16 cellular contexts compared by ENCODE assay signal in genomic region chr14:31947076-31947475, GRCh38.
"Had no signal": no experiment of that assay in that cellular context is flagged by ENCODE, and none has a peak within 500 bp of the region (broad histone marks: within the 10 kb centered on the region; RNA-seq: fewer than 3 reads in every experiment).

No MANE protein-coding gene starts in this region.

- H3K27ac ChIP-seq: cardiac muscle cell, esophagus muscularis mucosa, prostate gland, transverse colon had no signal

- DNase-seq: activated CD4-positive, alpha-beta T cell treated with anti-CD3 and anti-CD28 coated beads, Interleukin-2, amount 10 ng/mL, durations not matched to agents 24 days and 14 days; activated CD4-positive, CD25-positive, alpha-beta regulatory T cell; activated CD8-positive, alpha-beta memory T cell treated with anti-CD3 and anti-CD28 coated beads for 24 hours; glutamatergic neuron; hypothalamus; nephron progenitor cell; right cardiac atrium; small intestine; stimulated activated CD4-positive, alpha-beta T cell treated with anti-CD3 and anti-CD28 coated beads, Interleukin-4, amount 100 ng/mL, for 4 hours; stimulated activated CD8-positive, alpha-beta memory T cell treated with anti-CD3 and anti-CD28 coated beads, Interleukin-4, amount 100 ng/mL, for 48 hours; stimulated activated naive CD8-positive, alpha-beta T cell treated with anti-CD3 and anti-CD28 coated beads, Interleukin-15, Interleukin-2, amounts not matched to agents 100 U/mL and 50 U/mL, for 24 hours; transverse colon had no signal

- H3K9me3 ChIP-seq: esophagus muscularis mucosa, prostate gland, transverse colon had no signal

- H3K36me3 ChIP-seq: cardiac muscle cell, esophagus muscularis mucosa, prostate gland, transverse colon had no signal

- FAIRE-seq: astrocyte, small intestine had no signal

- H3K27ac Mint-ChIP-seq: activated CD4-positive, alpha-beta T cell treated with anti-CD3 and anti-CD28 coated beads, Interleukin-2, amount 10 ng/mL, durations not matched to agents 24 days and 14 days; nephron progenitor cell had no signal

- H3K4me1 ChIP-seq: prostate gland had no signal

- ATAC-seq: right cardiac atrium; stimulated activated naive CD8-positive, alpha-beta T cell treated with anti-CD3 and anti-CD28 coated beads, Interleukin-15, Interleukin-2, amounts not matched to agents 100 U/mL and 50 U/mL, for 24 hours had no signal

- H3K4me3 ChIP-seq: cardiac muscle cell, esophagus muscularis mucosa, prostate gland, transverse colon had no signal

- H3K9me3 Mint-ChIP-seq: activated CD4-positive, alpha-beta T cell treated with anti-CD3 and anti-CD28 coated beads, Interleukin-2, amount 10 ng/mL, durations not matched to agents 24 days and 14 days; nephron progenitor cell had no signal

- H3K4me3 Mint-ChIP-seq: activated CD4-positive, alpha-beta T cell treated with anti-CD3 and anti-CD28 coated beads, Interleukin-2, amount 10 ng/mL, durations not matched to agents 24 days and 14 days; nephron progenitor cell had no signal

- H3K27me3 ChIP-seq: cardiac muscle cell, esophagus muscularis mucosa, transverse colon had no signal
